In genomic region chr18:76757925-76758324, GRCh38 we compare ENCODE assay signal across 19 cellular contexts.
DNase-seq lines count a peak whose midpoint lies in the region; ATAC-seq and TF ChIP-seq lines count a peak whose summit lies in the region.
"Had no signal": no experiment of that assay in that cellular context is flagged by ENCODE, and none has a peak within 500 bp of the region (broad histone marks: within the 10 kb centered on the region; RNA-seq: fewer than 3 reads in every experiment).

No MANE protein-coding gene starts in this region.

- H3K9me3 ChIP-seq in gastroesophageal sphincter: no peaks in the 10 kb centered on the region
- H3K9me3 ChIP-seq in prostate gland: no peaks in the 10 kb centered on the region
- H3K9me3 ChIP-seq in stomach smooth muscle (ENCODE audit: control insufficient read depth in 2 of 2, low read length in 2 of 2): no peaks in the 10 kb centered on the region
- no peaks in the 10 kb centered on the region for H3K9me3 ChIP-seq in psoas muscle
- H3K9me3 ChIP-seq: SJCRH30 had no signal

- intact Hi-C loops in prostate gland (cut with DNase I) (no loop called here), psoas muscle (cut with DNase I) (no loop called here)

- H3K9me2 ChIP-seq in GM23338 (ENCODE audit: insufficient read depth): 0 out of 2 replicates have a peak, but pooled peaks cover 1% of the 10 kb centered on the region

- H3K79me2 ChIP-seq in GM23338 (replicated peaks; ENCODE audit: insufficient read depth): no peaks in the 10 kb centered on the region

- H3K27ac Mint-ChIP-seq in GM23338: no peak overlapping the region

- no peaks in the 10 kb centered on the region for H3F3A ChIP-seq in GM23338 (replicated peaks; ENCODE audit: low read depth)

- no peak for DNase-seq in GM23338 (ENCODE audit: low spot score)
- no peak for DNase-seq in prostate gland (ENCODE audit: low spot score)
- no peak for DNase-seq in psoas muscle
- DNase-seq in NCI-H524 treated with DMSO at 0.1 percent for 48 hours (lab: John Stamatoyannopoulos, UW): no peak
- DNase-seq: DMS53, GDM1, KG1, NCI-H1092 treated with DMSO at 0.1 percent for 48 hours, NCI-H1436 treated with DMSO at 0.1 percent for 48 hours, NCI-H2029, NCI-H345, NCI-H524, NCI-H82, SJCRH30 had no signal

- ATAC-seq in GM23338: no peak
- ATAC-seq in gastroesophageal sphincter: peak; percentile 27
- ATAC-seq in psoas muscle: no peak
- ATAC-seq in GM18511 (IDR thresholded peaks at IDR 0.05; ENCODE audit: unreplicated experiment): no peak
- no peak for ATAC-seq in HG02642 (IDR thresholded peaks at IDR 0.05; ENCODE audit: poor library complexity, unreplicated experiment)

- H3K4me3 Mint-ChIP-seq in GM23338: no peak overlapping the region

- H3K9me3 Mint-ChIP-seq in GM23338: peaks cover 9% of the 10 kb centered on the region; the same call in 2 of the 3 replicates

- no peak overlapping the region for H3K4me3 ChIP-seq in GM23338
- no peak overlapping the region for H3K4me3 ChIP-seq in gastroesophageal sphincter
- H3K4me3 ChIP-seq in prostate gland: no peak overlapping the region
- H3K4me3 ChIP-seq in stomach smooth muscle (ENCODE audit: low read length in 2 of 2): peak overlapping the region in 1 of 2 donors; percentile 49
- no peak overlapping the region for H3K4me3 ChIP-seq in psoas muscle
- H3K4me3 ChIP-seq: SJCRH30 had no signal

- H3K36me3 ChIP-seq in GM23338 (ENCODE audit: insufficient read depth) (no peaks in the 10 kb centered on the region), gastroesophageal sphincter (no peaks in the 10 kb centered on the region), prostate gland (no peaks in the 10 kb centered on the region), stomach smooth muscle (ENCODE audit: control insufficient read depth in 2 of 2, insufficient read depth in 2 of 2, low read length in 2 of 2) (no peaks in the 10 kb centered on the region), psoas muscle (ENCODE audit: insufficient read depth in 1 of 2, low read depth in 1 of 2) (no peaks in the 10 kb centered on the region)
- H3K36me3 ChIP-seq: SJCRH30 had no signal

- H3K36me3 Mint-ChIP-seq in GM23338 (ENCODE audit: low read depth): no peaks in the 10 kb centered on the region

- peak overlapping the region; percentile 42 to 50 for H3K9ac ChIP-seq in stomach smooth muscle (ENCODE audit: low read length in 2 of 2)

- H3K27me3 ChIP-seq in GM23338 (ENCODE audit: insufficient read depth) (no peaks in the 10 kb centered on the region), gastroesophageal sphincter (no peaks in the 10 kb centered on the region), prostate gland (replicated peaks; ENCODE audit: insufficient read depth) (no peaks in the 10 kb centered on the region), stomach smooth muscle (ENCODE audit: control insufficient read depth in 1 of 2, insufficient read depth in 2 of 2, low read length in 2 of 2) (no peaks in the 10 kb centered on the region), psoas muscle (ENCODE audit: insufficient read depth in 3 of 3, low read length in 2 of 3) (no peaks in the 10 kb centered on the region)
- H3K27me3 ChIP-seq: SJCRH30 had no signal

- no peaks in the 10 kb centered on the region for H4K20me1 ChIP-seq in GM23338 (replicated peaks; ENCODE audit: insufficient read depth)

- H3K27ac ChIP-seq in GM23338 (ENCODE audit: low read depth) (no peak overlapping the region), gastroesophageal sphincter (peak overlapping the region in 3 of 4 donors; percentile 20 to 70 (median 69)), prostate gland (peak overlapping the region; percentile 52 to 63), stomach smooth muscle (ENCODE audit: low read length) (peak overlapping the region; percentile 95), psoas muscle (no peak overlapping the region)
- H3K27ac ChIP-seq: C4-2B, SJCRH30 had no signal

- H3K4me1 ChIP-seq in GM23338 (ENCODE audit: insufficient read depth) (no peaks in the 10 kb centered on the region), gastroesophageal sphincter (peaks cover 0 to 21% (median 0%) of the 10 kb centered on the region in 3 donors), prostate gland (replicated peaks) (no peaks in the 10 kb centered on the region), stomach smooth muscle (ENCODE audit: control insufficient read depth, insufficient read depth, low read length) (peaks cover 28% of the 10 kb centered on the region), psoas muscle (no peaks in the 10 kb centered on the region)
- H3K4me1 ChIP-seq: SJCRH30 had no signal

- H2AFZ ChIP-seq in GM23338: peak overlapping the region; percentile 90; the same call in 1 of the 2 replicates

- WGBS in gastroesophageal sphincter (ENCODE audit: low coverage in 1 of 2), 2 donors: 90% methylated on average over 2 to 3 of the region's 15 CpGs
- 82% methylated on average over 15 of the region's 15 CpGs for WGBS in prostate gland
- WGBS in psoas muscle, 3 donors: 86 to 90% (median 87%) methylated on average over 14 to 15 of the region's 15 CpGs

- TF ChIP-seq POLR2A in gastroesophageal sphincter (IDR thresholded peaks at IDR 0.05): no peak
- no peak for TF ChIP-seq POLR2A in prostate gland (IDR thresholded peaks at IDR 0.05)

- peaks cover 2% of the 10 kb centered on the region for H3K27me3 Mint-ChIP-seq in GM23338 (ENCODE audit: insufficient read depth, low read depth, poor library complexity)

- TF ChIP-seq CTCF in GM23338 (conservative IDR thresholded peaks at IDR 0.05; ENCODE audit: low read depth in 2 of 2) (no peak), gastroesophageal sphincter (IDR thresholded peaks at IDR 0.05) (no peak), prostate gland (IDR thresholded peaks at IDR 0.05) (no peak), psoas muscle (IDR thresholded peaks at IDR 0.05) (no peak)

- no peak for TF ChIP-seq EP300 in gastroesophageal sphincter (IDR thresholded peaks at IDR 0.05)

- H3K4me1 Mint-ChIP-seq in GM23338: no peaks in the 10 kb centered on the region

- H3K4me2 ChIP-seq in GM23338: no peak overlapping the region

TF ChIP-seq in GM23338, 12 proteins besides CTCF, POLR2A, EP300 and RAD21:
- no peak for TF ChIP-seq REST (IDR thresholded peaks at IDR 0.05; ENCODE audit: unreplicated experiment)
- TF ChIP-seq CREB1 (CRISPR knock-in tag; IDR thresholded peaks at IDR 0.05; ENCODE audit: low read depth): no peak
- no peak for TF ChIP-seq STAT1 (IDR thresholded peaks at IDR 0.05; ENCODE audit: unreplicated experiment)
- TF ChIP-seq JUNB (IDR thresholded peaks at IDR 0.05; ENCODE audit: unreplicated experiment): no peak
- TF ChIP-seq ETS1 (IDR thresholded peaks at IDR 0.05): no peak

Comparison
In these comparisons a context has a peak if more than half of its experiments do, and no peak if none do; other contexts are left out.
1. H3K27ac ChIP-seq: peak in gastroesophageal sphincter (3 of 4), prostate gland (2 of 2) and stomach smooth muscle (single experiment); none in GM23338 (single experiment) and psoas muscle (single experiment).